Comparison of ENCODE assay signal across 3 cellular contexts in genomic region chr20:25353368-25353753, GRCh38.
TF ChIP-seq lines count a peak whose summit lies in the region.

No MANE protein-coding gene starts in this region.

TF ChIP-seq in HEK293, 187 proteins besides CTCF, POLR2A, EP300 and RAD21:
- TF ChIP-seq ZNF132 (tag by site-specific recombination; IDR thresholded peaks at IDR 0.05; ENCODE audit: borderline replicate concordance) (no peak), HOXC10 (CRISPR knock-in tag; IDR thresholded peaks at IDR 0.05) (no peak), ZNF449 (tag by site-specific recombination; IDR thresholded peaks at IDR 0.05) (peak; percentile 66), ZNF529 (tag by site-specific recombination; IDR thresholded peaks at IDR 0.05; ENCODE audit: insufficient replicate concordance) (no peak), ZBTB6 (tag by site-specific recombination; IDR thresholded peaks at IDR 0.05) (no peak), ZNF26 (tag by site-specific recombination; IDR thresholded peaks at IDR 0.05) (no peak), ZNF280C (tag by site-specific recombination; IDR thresholded peaks at IDR 0.05) (no peak), ZNF426 (tag by site-specific recombination; IDR thresholded peaks at IDR 0.05) (no peak)

TF ChIP-seq in WTC11, 78 proteins besides CTCF, POLR2A, EP300 and RAD21 (continues in another document):
- TF ChIP-seq ZNF219 (CRISPR knock-in tag; IDR thresholded peaks at IDR 0.05; ENCODE audit: borderline replicate concordance) (no peak), AFF4 (CRISPR knock-in tag; IDR thresholded peaks at IDR 0.05; ENCODE audit: borderline replicate concordance) (no peak), ZBTB43 (CRISPR knock-in tag; IDR thresholded peaks at IDR 0.05) (no peak), FOXP1 (CRISPR knock-in tag; IDR thresholded peaks at IDR 0.05; ENCODE audit: borderline replicate concordance) (no peak), RELA (CRISPR knock-in tag; IDR thresholded peaks at IDR 0.05; ENCODE audit: borderline replicate concordance) (no peak), AR (CRISPR knock-in tag; IDR thresholded peaks at IDR 0.05) (no peak), ZNF425 (CRISPR knock-in tag; conservative IDR thresholded peaks at IDR 0.05) (no peak), IRF1 (CRISPR knock-in tag; IDR thresholded peaks at IDR 0.05) (no peak), ZNF263 (CRISPR knock-in tag; IDR thresholded peaks at IDR 0.05; ENCODE audit: low read depth) (no peak), ATF3 (CRISPR knock-in tag; conservative IDR thresholded peaks at IDR 0.05) (no peak), ATF1 (CRISPR knock-in tag; IDR thresholded peaks at IDR 0.05) (no peak), ZNF232 (CRISPR knock-in tag; IDR thresholded peaks at IDR 0.05) (no peak)

TF ChIP-seq in SK-N-SH, 30 proteins besides CTCF, POLR2A, EP300 and RAD21:
- TF ChIP-seq EZH2phosphoT487 (IDR thresholded peaks at IDR 0.05; ENCODE audit: borderline replicate concordance, low read depth): no peak
- no peak for TF ChIP-seq MEF2A (IDR thresholded peaks at IDR 0.05; ENCODE audit: borderline replicate concordance, low read depth)
- TF ChIP-seq NFIC (IDR thresholded peaks at IDR 0.05; ENCODE audit: borderline replicate concordance): no peak
- no peak for TF ChIP-seq FOSL2 (IDR thresholded peaks at IDR 0.05; ENCODE audit: borderline replicate concordance, low read depth)
- no peak for TF ChIP-seq USF1 (IDR thresholded peaks at IDR 0.05; ENCODE audit: borderline replicate concordance, low read depth)
- TF ChIP-seq RFX5 (IDR thresholded peaks at IDR 0.05; ENCODE audit: low read length): no peak
- TF ChIP-seq FOXM1 (IDR thresholded peaks at IDR 0.05; ENCODE audit: low read depth): no peak
- TF ChIP-seq PBX3 (IDR thresholded peaks at IDR 0.05): no peak
- no peak for TF ChIP-seq TEAD4 (IDR thresholded peaks at IDR 0.05; ENCODE audit: borderline replicate concordance, insufficient read depth)
- TF ChIP-seq SMC3 (IDR thresholded peaks at IDR 0.05; ENCODE audit: low read depth, low read length): no peak
- no peak for TF ChIP-seq MXI1 (IDR thresholded peaks at IDR 0.05; ENCODE audit: low read depth, low read length)
- TF ChIP-seq RCOR1 (IDR thresholded peaks at IDR 0.05; ENCODE audit: low read length): no peak
TF ChIP-seq in SK-N-SH: peak in this region for 0.
